ENCODE assay signal across 1 cellular context in the genomic region with DNA sequence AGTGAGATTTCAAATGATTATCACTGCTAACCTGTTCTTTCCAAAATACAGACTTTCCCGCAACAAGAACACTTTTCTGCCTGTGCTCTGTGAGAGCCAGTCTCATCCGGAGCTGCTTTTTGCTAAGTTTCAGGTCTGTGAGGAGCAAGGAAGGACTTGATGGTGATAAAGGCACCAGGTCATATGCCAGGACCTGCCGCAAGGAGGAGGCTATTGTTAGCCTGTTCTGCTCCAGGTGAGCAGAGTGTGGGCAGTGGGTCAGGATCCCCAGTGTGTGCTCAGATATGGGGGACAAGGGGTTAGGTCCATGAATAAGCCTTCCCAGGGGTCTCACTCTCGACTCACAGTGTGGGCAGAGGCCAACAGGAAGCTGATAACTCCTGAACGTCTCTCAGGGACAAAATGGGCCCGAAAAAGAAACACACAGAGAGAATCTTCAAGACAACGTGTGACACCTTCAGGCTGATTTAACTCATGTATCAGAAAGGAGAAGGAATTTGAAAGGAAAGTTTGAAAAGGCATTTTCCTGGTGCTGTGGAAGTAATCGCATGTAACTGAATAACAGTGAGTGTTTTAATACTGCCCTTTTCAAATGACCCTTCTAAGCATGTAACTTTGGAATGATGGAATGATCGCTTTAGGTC.
TF ChIP-seq lines count a peak whose summit lies in the region.

No MANE protein-coding gene starts in this region.

TF ChIP-seq in K562, 482 proteins besides CTCF, POLR2A, EP300 and RAD21 (continued from another document):
- TF ChIP-seq, protein P1, sequence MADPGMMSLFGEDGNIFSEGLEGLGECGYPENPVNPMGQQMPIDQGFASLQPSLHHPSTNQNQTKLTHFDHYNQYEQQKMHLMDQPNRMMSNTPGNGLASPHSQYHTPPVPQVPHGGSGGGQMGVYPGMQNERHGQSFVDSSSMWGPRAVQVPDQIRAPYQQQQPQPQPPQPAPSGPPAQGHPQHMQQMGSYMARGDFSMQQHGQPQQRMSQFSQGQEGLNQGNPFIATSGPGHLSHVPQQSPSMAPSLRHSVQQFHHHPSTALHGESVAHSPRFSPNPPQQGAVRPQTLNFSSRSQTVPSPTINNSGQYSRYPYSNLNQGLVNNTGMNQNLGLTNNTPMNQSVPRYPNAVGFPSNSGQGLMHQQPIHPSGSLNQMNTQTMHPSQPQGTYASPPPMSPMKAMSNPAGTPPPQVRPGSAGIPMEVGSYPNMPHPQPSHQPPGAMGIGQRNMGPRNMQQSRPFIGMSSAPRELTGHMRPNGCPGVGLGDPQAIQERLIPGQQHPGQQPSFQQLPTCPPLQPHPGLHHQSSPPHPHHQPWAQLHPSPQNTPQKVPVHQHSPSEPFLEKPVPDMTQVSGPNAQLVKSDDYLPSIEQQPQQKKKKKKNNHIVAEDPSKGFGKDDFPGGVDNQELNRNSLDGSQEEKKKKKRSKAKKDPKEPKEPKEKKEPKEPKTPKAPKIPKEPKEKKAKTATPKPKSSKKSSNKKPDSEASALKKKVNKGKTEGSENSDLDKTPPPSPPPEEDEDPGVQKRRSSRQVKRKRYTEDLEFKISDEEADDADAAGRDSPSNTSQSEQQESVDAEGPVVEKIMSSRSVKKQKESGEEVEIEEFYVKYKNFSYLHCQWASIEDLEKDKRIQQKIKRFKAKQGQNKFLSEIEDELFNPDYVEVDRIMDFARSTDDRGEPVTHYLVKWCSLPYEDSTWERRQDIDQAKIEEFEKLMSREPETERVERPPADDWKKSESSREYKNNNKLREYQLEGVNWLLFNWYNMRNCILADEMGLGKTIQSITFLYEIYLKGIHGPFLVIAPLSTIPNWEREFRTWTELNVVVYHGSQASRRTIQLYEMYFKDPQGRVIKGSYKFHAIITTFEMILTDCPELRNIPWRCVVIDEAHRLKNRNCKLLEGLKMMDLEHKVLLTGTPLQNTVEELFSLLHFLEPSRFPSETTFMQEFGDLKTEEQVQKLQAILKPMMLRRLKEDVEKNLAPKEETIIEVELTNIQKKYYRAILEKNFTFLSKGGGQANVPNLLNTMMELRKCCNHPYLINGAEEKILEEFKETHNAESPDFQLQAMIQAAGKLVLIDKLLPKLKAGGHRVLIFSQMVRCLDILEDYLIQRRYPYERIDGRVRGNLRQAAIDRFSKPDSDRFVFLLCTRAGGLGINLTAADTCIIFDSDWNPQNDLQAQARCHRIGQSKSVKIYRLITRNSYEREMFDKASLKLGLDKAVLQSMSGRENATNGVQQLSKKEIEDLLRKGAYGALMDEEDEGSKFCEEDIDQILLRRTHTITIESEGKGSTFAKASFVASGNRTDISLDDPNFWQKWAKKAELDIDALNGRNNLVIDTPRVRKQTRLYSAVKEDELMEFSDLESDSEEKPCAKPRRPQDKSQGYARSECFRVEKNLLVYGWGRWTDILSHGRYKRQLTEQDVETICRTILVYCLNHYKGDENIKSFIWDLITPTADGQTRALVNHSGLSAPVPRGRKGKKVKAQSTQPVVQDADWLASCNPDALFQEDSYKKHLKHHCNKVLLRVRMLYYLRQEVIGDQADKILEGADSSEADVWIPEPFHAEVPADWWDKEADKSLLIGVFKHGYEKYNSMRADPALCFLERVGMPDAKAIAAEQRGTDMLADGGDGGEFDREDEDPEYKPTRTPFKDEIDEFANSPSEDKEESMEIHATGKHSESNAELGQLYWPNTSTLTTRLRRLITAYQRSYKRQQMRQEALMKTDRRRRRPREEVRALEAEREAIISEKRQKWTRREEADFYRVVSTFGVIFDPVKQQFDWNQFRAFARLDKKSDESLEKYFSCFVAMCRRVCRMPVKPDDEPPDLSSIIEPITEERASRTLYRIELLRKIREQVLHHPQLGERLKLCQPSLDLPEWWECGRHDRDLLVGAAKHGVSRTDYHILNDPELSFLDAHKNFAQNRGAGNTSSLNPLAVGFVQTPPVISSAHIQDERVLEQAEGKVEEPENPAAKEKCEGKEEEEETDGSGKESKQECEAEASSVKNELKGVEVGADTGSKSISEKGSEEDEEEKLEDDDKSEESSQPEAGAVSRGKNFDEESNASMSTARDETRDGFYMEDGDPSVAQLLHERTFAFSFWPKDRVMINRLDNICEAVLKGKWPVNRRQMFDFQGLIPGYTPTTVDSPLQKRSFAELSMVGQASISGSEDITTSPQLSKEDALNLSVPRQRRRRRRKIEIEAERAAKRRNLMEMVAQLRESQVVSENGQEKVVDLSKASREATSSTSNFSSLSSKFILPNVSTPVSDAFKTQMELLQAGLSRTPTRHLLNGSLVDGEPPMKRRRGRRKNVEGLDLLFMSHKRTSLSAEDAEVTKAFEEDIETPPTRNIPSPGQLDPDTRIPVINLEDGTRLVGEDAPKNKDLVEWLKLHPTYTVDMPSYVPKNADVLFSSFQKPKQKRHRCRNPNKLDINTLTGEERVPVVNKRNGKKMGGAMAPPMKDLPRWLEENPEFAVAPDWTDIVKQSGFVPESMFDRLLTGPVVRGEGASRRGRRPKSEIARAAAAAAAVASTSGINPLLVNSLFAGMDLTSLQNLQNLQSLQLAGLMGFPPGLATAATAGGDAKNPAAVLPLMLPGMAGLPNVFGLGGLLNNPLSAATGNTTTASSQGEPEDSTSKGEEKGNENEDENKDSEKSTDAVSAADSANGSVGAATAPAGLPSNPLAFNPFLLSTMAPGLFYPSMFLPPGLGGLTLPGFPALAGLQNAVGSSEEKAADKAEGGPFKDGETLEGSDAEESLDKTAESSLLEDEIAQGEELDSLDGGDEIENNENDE (IDR thresholded peaks at IDR 0.05; ENCODE audit: low read depth, low read length): no peak
